In the genomic region with DNA sequence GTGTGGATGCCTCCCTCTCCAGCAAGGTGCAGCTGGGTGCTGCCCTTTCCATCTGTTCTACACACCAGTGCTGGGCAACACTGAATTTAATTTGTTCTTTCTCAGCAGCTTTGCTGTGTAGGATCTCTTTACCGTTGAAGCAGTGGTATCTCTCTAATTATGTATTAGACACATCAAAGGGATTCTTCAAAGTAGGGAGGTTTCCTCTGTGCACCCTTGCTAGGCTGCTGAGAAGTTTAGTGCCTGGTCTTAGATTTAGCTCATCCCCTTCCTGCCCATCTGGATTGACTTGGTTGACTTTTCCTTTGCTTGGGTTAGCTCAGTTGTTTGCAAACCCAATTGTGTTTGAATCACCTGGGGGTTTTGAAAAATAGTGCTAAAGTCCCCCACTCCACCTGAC, we compare ENCODE assay signal across 20 cellular contexts. TPM values are rescaled to one million over a fixed set of nuclear protein-coding genes. Genes with fewer than 3 reads are reported as not detected.
DNase-seq lines count a peak whose midpoint lies in the region; ATAC-seq and TF ChIP-seq lines count a peak whose summit lies in the region.
"Had no signal": no experiment of that assay in that cellular context is flagged by ENCODE, and none has a peak within 500 bp of the region (broad histone marks: within the 10 kb centered on the region; RNA-seq: fewer than 3 reads in every experiment).

No MANE protein-coding gene starts in this region.

- H3K27ac ChIP-seq in BLaER1 = no peak overlapping the region
- no peak overlapping the region for H3K27ac ChIP-seq in GM23338 (ENCODE audit: low read depth)
- no peak overlapping the region for H3K27ac ChIP-seq in esophagus muscularis mucosa (replicated peaks in 1 of 4)
- no peak overlapping the region for H3K27ac ChIP-seq in hepatocyte
- H3K27ac ChIP-seq: A549 had no signal

- peaks cover 2% of the 10 kb centered on the region for H3K27me3 Mint-ChIP-seq in GM23338 (ENCODE audit: insufficient read depth, low read depth, poor library complexity)
- H3K27me3 Mint-ChIP-seq in activated T-cell treated with anti-CD3 and anti-CD28 coated beads, Interleukin-2, amount 50 U/mL, for 24 hours = no peaks in the 10 kb centered on the region

- H3K36me3 ChIP-seq in BLaER1 (no peaks in the 10 kb centered on the region), GM23338 (ENCODE audit: insufficient read depth) (no peaks in the 10 kb centered on the region), esophagus muscularis mucosa (no peaks in the 10 kb centered on the region), hepatocyte (replicated peaks; ENCODE audit: insufficient read depth, low read depth) (no peaks in the 10 kb centered on the region)
- H3K36me3 ChIP-seq: BE2C had no signal

- no peak for TF ChIP-seq POLR2A in esophagus muscularis mucosa (IDR thresholded peaks at IDR 0.05; ENCODE audit: low read depth)

- intact Hi-C loops in esophagus muscularis mucosa (cut with DNase I) = no loop called here

- H3K4me1 ChIP-seq in BLaER1 = peaks cover 5% of the 10 kb centered on the region
- H3K4me1 ChIP-seq in GM23338 (ENCODE audit: insufficient read depth) = peaks cover 18% of the 10 kb centered on the region
- H3K4me1 ChIP-seq in esophagus muscularis mucosa = no peaks in the 10 kb centered on the region
- no peaks in the 10 kb centered on the region for H3K4me1 ChIP-seq in hepatocyte (ENCODE audit: insufficient read depth)
- H3K4me1 ChIP-seq: A549, BE2C had no signal

- no peak overlapping the region for H3K4me3 Mint-ChIP-seq in GM23338
- H3K4me3 Mint-ChIP-seq in activated T-cell treated with anti-CD3 and anti-CD28 coated beads, Interleukin-2, amount 50 U/mL, for 24 hours = no peak overlapping the region
- H3K4me3 Mint-ChIP-seq: CD4-positive, alpha-beta memory T cell had no signal

- H3K27me3 ChIP-seq in BLaER1 (no peaks in the 10 kb centered on the region), GM23338 (ENCODE audit: insufficient read depth) (no peaks in the 10 kb centered on the region), esophagus muscularis mucosa (no peaks in the 10 kb centered on the region), hepatocyte (peaks cover 5% of the 10 kb centered on the region)
- H3K27me3 ChIP-seq: BE2C had no signal

- peaks cover 23% of the 10 kb centered on the region for H3K4me1 Mint-ChIP-seq in GM23338
- H3K4me1 Mint-ChIP-seq in activated T-cell treated with anti-CD3 and anti-CD28 coated beads, Interleukin-2, amount 50 U/mL, for 24 hours (ENCODE audit: low read depth) = no peaks in the 10 kb centered on the region
- H3K4me1 Mint-ChIP-seq: CD4-positive, alpha-beta memory T cell had no signal

- no peaks in the 10 kb centered on the region for H3F3A ChIP-seq in GM23338 (replicated peaks; ENCODE audit: low read depth)

- H3K4me2 ChIP-seq in BLaER1 = peak overlapping the region; percentile 17; the same call in 1 of the 2 replicates
- H3K4me2 ChIP-seq in GM23338 = no peak overlapping the region
- no peak overlapping the region for H3K4me2 ChIP-seq in hepatocyte
- H3K4me2 ChIP-seq: A549 had no signal

- no peaks in the 10 kb centered on the region for H3K9me3 Mint-ChIP-seq in GM23338
- no peaks in the 10 kb centered on the region for H3K9me3 Mint-ChIP-seq in activated T-cell treated with anti-CD3 and anti-CD28 coated beads, Interleukin-2, amount 50 U/mL, for 24 hours

- peaks cover 8% of the 10 kb centered on the region; the same call in 1 of the 2 replicates for H3K9me2 ChIP-seq in GM23338 (ENCODE audit: insufficient read depth)
- no peaks in the 10 kb centered on the region for H3K9me2 ChIP-seq in hepatocyte (replicated peaks; ENCODE audit: insufficient read depth)

- TF ChIP-seq EP300 in esophagus muscularis mucosa (IDR thresholded peaks at IDR 0.05) = no peak

- TF ChIP-seq CTCF in GM23338 (conservative IDR thresholded peaks at IDR 0.05; ENCODE audit: low read depth in 2 of 2) (no peak), esophagus muscularis mucosa (IDR thresholded peaks at IDR 0.05) (no peak), hepatocyte (IDR thresholded peaks at IDR 0.05; ENCODE audit: poor library complexity) (no peak)

- no peaks in the 10 kb centered on the region for H3K36me3 Mint-ChIP-seq in GM23338 (ENCODE audit: low read depth)
- H3K36me3 Mint-ChIP-seq in activated T-cell treated with anti-CD3 and anti-CD28 coated beads, Interleukin-2, amount 50 U/mL, for 24 hours (ENCODE audit: low read depth) = no peaks in the 10 kb centered on the region
- H3K36me3 Mint-ChIP-seq: CD4-positive, alpha-beta memory T cell had no signal

- H4K20me1 ChIP-seq in BLaER1 (no peaks in the 10 kb centered on the region), GM23338 (replicated peaks; ENCODE audit: insufficient read depth) (no peaks in the 10 kb centered on the region), hepatocyte (ENCODE audit: insufficient read depth, poor library complexity, severe bottlenecking) (no peaks in the 10 kb centered on the region)

- ATAC-seq in GM23338 = no peak
- ATAC-seq: A549 had no signal

- H3K9me3 ChIP-seq in BLaER1 = no peaks in the 10 kb centered on the region
- no peaks in the 10 kb centered on the region for H3K9me3 ChIP-seq in esophagus muscularis mucosa
- H3K9me3 ChIP-seq in hepatocyte (ENCODE audit: low read depth) = no peaks in the 10 kb centered on the region
- H3K9me3 ChIP-seq: A549, BE2C had no signal

- DNase-seq in GM23338 (ENCODE audit: low spot score) (no peak), esophagus muscularis mucosa (ENCODE audit: extremely low spot score) (peak; percentile 62), HPDE6-E6E7 (ENCODE audit: extremely low spot score) (no peak), hepatocyte (ENCODE audit: low spot score) (no peak)
- DNase-seq in activated T-cell treated with anti-CD3 and anti-CD28 coated beads, Interleukin-2, amount 50 U/mL, for 24 hours = no peak
- DNase-seq: 8988T; ACHN; AML-193; BE2C; C1 segment of cervical spinal cord; Calu3; CD4-positive, alpha-beta memory T cell; COR-L47; DMS53; DMS79 treated with DMSO at 0.1 percent for 48 hours; GOT3; H7; HCEC 1CT had no signal

- 0 out of 2 replicates have a peak overlapping the region, but pooled peaks have one; percentile 9 for H2AFZ ChIP-seq in GM23338
- no peak overlapping the region for H2AFZ ChIP-seq in hepatocyte

- no peak overlapping the region for H3K27ac Mint-ChIP-seq in GM23338
- H3K27ac Mint-ChIP-seq in activated T-cell treated with anti-CD3 and anti-CD28 coated beads, Interleukin-2, amount 50 U/mL, for 24 hours = no peak overlapping the region
- H3K27ac Mint-ChIP-seq: CD4-positive, alpha-beta memory T cell had no signal

- WGBS in esophagus muscularis mucosa = 94% methylated on average over 1 of the region's 1 CpG
- WGBS in hepatocyte (ENCODE audit: low lambda C conversion rate, missing lambda C conversion rate) = 44% methylated on average over 1 of the region's 1 CpG

- no peaks in the 10 kb centered on the region for H3K79me2 ChIP-seq in GM23338 (replicated peaks; ENCODE audit: insufficient read depth)
- no peaks in the 10 kb centered on the region for H3K79me2 ChIP-seq in hepatocyte

- H3K9ac ChIP-seq in BLaER1 = no peak overlapping the region

- H3K4me3 ChIP-seq in BLaER1 (no peak overlapping the region), GM23338 (no peak overlapping the region), esophagus muscularis mucosa (no peak overlapping the region), hepatocyte (no peak overlapping the region)
- H3K4me3 ChIP-seq: A549 had no signal

TF ChIP-seq in GM23338, 12 proteins besides CTCF, POLR2A, EP300 and RAD21 (continues in another document):
- no peak for TF ChIP-seq STAT1 (IDR thresholded peaks at IDR 0.05; ENCODE audit: unreplicated experiment)
- no peak for TF ChIP-seq NANOG (IDR thresholded peaks at IDR 0.05; ENCODE audit: borderline replicate concordance)

RNA-seq across cellular contexts. Expression of a gene that starts 27.8 kb away (rescaled TPM):
- total RNA-seq in GM23338 (2014; rRNA removed; shearing (Covaris generic)) = 80.1 and 89.1 TPM in 2 replicates
- 48.6 and 51.3 TPM in 2 replicates for polyA plus RNA-seq in GM23338 (2016; fragmentation: Nextera tagmentation; extraction: Ambion mirVana)
- total RNA-seq in esophagus muscularis mucosa = 10 to 100 TPM; 16.2 to 31.7 (median 22.4) TPM
- total RNA-seq in hepatocyte = 14.1 and 20.3 TPM in 2 replicates
- 5.9 and 8.7 TPM in 2 replicates for polyA plus RNA-seq in hepatocyte
- total RNA-seq: Calu3; CD4-positive, alpha-beta memory T cell had no signal
- polyA plus RNA-seq: A549; CD4-positive, alpha-beta memory T cell had no signal
